31 cellular contexts compared by ENCODE assay signal in genomic region chr19:34493649-34494044, GRCh38.
"Had no signal": no experiment of that assay in that cellular context is flagged by ENCODE, and none has a peak within 500 bp of the region (broad histone marks: within the 10 kb centered on the region; RNA-seq: fewer than 3 reads in every experiment).

No MANE protein-coding gene starts in this region.

- H3K4me1 ChIP-seq: SJCRH30 had no signal

- H3K36me3 Mint-ChIP-seq: activated naive CD4-positive, alpha-beta T cell treated with anti-CD3 and anti-CD28 coated beads, Interleukin-2, amount 50 U/mL, for 24 hours had no signal

- H3K27me3 Mint-ChIP-seq: activated CD4-positive, alpha-beta T cell treated with anti-CD3 and anti-CD28 coated beads for 36 hours; activated CD4-positive, alpha-beta T cell treated with anti-CD3 and anti-CD28 coated beads, Interleukin-2, amount 10 ng/mL, durations not matched to agents 7 days and 5 days; activated naive CD4-positive, alpha-beta T cell treated with anti-CD3 and anti-CD28 coated beads, Interleukin-2, amount 50 U/mL, for 24 hours; activated naive CD8-positive, alpha-beta T cell treated with anti-CD3 and anti-CD28 coated beads, Interleukin-2, amount 50 U/mL, for 24 hours; brain had no signal

- H3K27ac Mint-ChIP-seq: activated CD4-positive, alpha-beta T cell treated with anti-CD3 and anti-CD28 coated beads for 36 hours; activated CD4-positive, alpha-beta T cell treated with anti-CD3 and anti-CD28 coated beads, Interleukin-2, amount 10 ng/mL, durations not matched to agents 7 days and 5 days; activated CD8-positive, alpha-beta T cell treated with anti-CD3 and anti-CD28 coated beads, Interleukin-2, amount 10 ng/mL, durations not matched to agents 7 days and 5 days; activated naive CD4-positive, alpha-beta T cell treated with anti-CD3 and anti-CD28 coated beads, Interleukin-2, amount 50 U/mL, for 24 hours; activated naive CD8-positive, alpha-beta T cell treated with anti-CD3 and anti-CD28 coated beads, Interleukin-2, amount 50 U/mL, for 24 hours; T-helper 1 cell treated with Interleukin-12 subunit alpha and Interleukin-12 subunit beta and Interleukin-4 antibody, amounts not matched to agents 30 μg/mL and 1 μg/mL, for 36 hours; T-helper 2 cell treated with Interferon-gamma antibody and Interleukin-4, amounts not matched to agents 5 μg/mL and 100 μg/mL, for 36 hours had no signal

- H3K27me3 ChIP-seq: MG63, SJCRH30 had no signal

- H3K4me3 ChIP-seq: MG63, SJCRH30, SK-N-MC had no signal

- H3K4me3 Mint-ChIP-seq: activated CD4-positive, alpha-beta T cell treated with anti-CD3 and anti-CD28 coated beads for 36 hours; activated CD4-positive, alpha-beta T cell treated with anti-CD3 and anti-CD28 coated beads, Interleukin-2, amount 10 ng/mL, durations not matched to agents 7 days and 5 days; activated CD8-positive, alpha-beta T cell treated with anti-CD3 and anti-CD28 coated beads, Interleukin-2, amount 10 ng/mL, durations not matched to agents 7 days and 5 days; activated naive CD4-positive, alpha-beta T cell treated with anti-CD3 and anti-CD28 coated beads, Interleukin-2, amount 50 U/mL, for 24 hours; activated naive CD8-positive, alpha-beta T cell treated with anti-CD3 and anti-CD28 coated beads, Interleukin-2, amount 50 U/mL, for 24 hours; brain; T-helper 1 cell treated with Interleukin-12 subunit alpha and Interleukin-12 subunit beta and Interleukin-4 antibody, amounts not matched to agents 30 μg/mL and 1 μg/mL, for 36 hours; T-helper 2 cell treated with Interferon-gamma antibody and Interleukin-4, amounts not matched to agents 5 μg/mL and 100 μg/mL, for 36 hours had no signal

- H3K9me3 Mint-ChIP-seq: activated CD4-positive, alpha-beta T cell treated with anti-CD3 and anti-CD28 coated beads, Interleukin-2, amount 10 ng/mL, durations not matched to agents 7 days and 5 days; activated naive CD4-positive, alpha-beta T cell treated with anti-CD3 and anti-CD28 coated beads, Interleukin-2, amount 50 U/mL, for 24 hours; activated naive CD8-positive, alpha-beta T cell treated with anti-CD3 and anti-CD28 coated beads, Interleukin-2, amount 50 U/mL, for 24 hours; brain; T-helper 1 cell treated with Interleukin-12 subunit alpha and Interleukin-12 subunit beta and Interleukin-4 antibody, amounts not matched to agents 30 μg/mL and 1 μg/mL, for 36 hours; T-helper 2 cell treated with Interferon-gamma antibody and Interleukin-4, amounts not matched to agents 5 μg/mL and 100 μg/mL, for 36 hours had no signal

- H3K4me1 Mint-ChIP-seq: activated CD4-positive, alpha-beta T cell treated with anti-CD3 and anti-CD28 coated beads for 36 hours; activated CD4-positive, alpha-beta T cell treated with anti-CD3 and anti-CD28 coated beads, Interleukin-2, amount 10 ng/mL, durations not matched to agents 7 days and 5 days; activated naive CD4-positive, alpha-beta T cell treated with anti-CD3 and anti-CD28 coated beads, Interleukin-2, amount 50 U/mL, for 24 hours; activated naive CD8-positive, alpha-beta T cell treated with anti-CD3 and anti-CD28 coated beads, Interleukin-2, amount 50 U/mL, for 24 hours; brain had no signal

- DNase-seq: activated CD4-positive, alpha-beta T cell treated with anti-CD3 and anti-CD28 coated beads for 36 hours; activated CD4-positive, alpha-beta T cell treated with anti-CD3 and anti-CD28 coated beads, Interleukin-2, amount 10 ng/mL, durations not matched to agents 7 days and 5 days; activated CD4-positive, alpha-beta T cell treated with anti-CD3 and anti-CD28 coated beads, Interleukin-2, amount 50 U/mL, for 48 hours; activated CD8-positive, alpha-beta memory T cell treated with anti-CD3 and anti-CD28 coated beads, Interleukin-2, amount 50 U/mL, for 48 hours; activated CD8-positive, alpha-beta T cell treated with anti-CD3 and anti-CD28 coated beads, Interleukin-2, amount 10 ng/mL, durations not matched to agents 7 days and 5 days; activated gamma-delta T cell; activated naive CD4-positive, alpha-beta T cell treated with Interleukin-2 at 50 U/mL for 16 hours; activated naive CD8-positive, alpha-beta T cell treated with anti-CD3 and anti-CD28 coated beads, Interleukin-2, amount 50 U/mL, for 24 hours; activated T-cell treated with anti-CD3 and anti-CD28 coated beads, Interleukin-2, amount 50 U/mL, for 48 hours; anterior cingulate cortex; central memory CD4-positive, alpha-beta T cell; Karpas-422; KBM-7; MG63; NCI-H1048; NCI-H1105 treated with DMSO at 0.1 percent for 48 hours; NCI-H1436; NCI-H1694; NCI-H1930; NCI-H2081 treated with DMSO at 0.1 percent for 48 hours; NCI-H345; NCI-H524 treated with DMSO at 0.1 percent for 48 hours; SHP77; SJCRH30 had no signal

- H3K27ac ChIP-seq: SJCRH30, SK-N-MC had no signal

- ATAC-seq: activated CD4-positive, alpha-beta T cell treated with anti-CD3 and anti-CD28 coated beads for 36 hours; activated CD4-positive, CD25-positive, alpha-beta regulatory T cell treated with anti-CD3 and anti-CD28 coated beads, Interleukin-2, amount 50 U/mL, for 24 hours; activated CD8-positive, alpha-beta T cell treated with anti-CD3 and anti-CD28 coated beads, Interleukin-2, amount 10 ng/mL, durations not matched to agents 7 days and 5 days; activated naive CD8-positive, alpha-beta T cell treated with anti-CD3 and anti-CD28 coated beads, Interleukin-2, amount 50 U/mL, for 24 hours; Panc1 had no signal

- H3K9me3 ChIP-seq: MG63, SJCRH30 had no signal
